2 cellular contexts compared by ENCODE assay signal in the genomic region with DNA sequence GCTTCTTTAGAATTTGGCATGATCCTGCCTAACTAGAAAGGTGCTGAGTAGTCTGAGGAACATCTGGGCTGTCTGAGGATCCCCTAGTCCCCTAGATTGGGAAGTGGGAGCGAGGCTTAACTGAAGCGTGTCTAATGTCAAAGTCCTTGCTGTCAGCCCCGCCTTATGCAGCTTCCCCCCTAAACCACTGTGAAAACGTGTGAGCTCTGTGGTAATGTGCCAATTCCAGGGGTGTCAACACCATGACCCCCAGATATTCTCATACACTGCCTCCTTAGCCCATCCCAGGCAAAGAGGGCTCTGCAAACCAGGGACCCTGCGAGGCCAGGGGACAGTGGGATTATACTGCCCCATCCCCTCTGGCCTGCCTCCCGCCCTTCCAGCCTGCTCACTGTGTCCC. TPM values are rescaled to one million over a fixed set of nuclear protein-coding genes. Genes with fewer than 3 reads are reported as not detected.
"Had no signal": no experiment of that assay in that cellular context is flagged by ENCODE, and none has a peak within 500 bp of the region (broad histone marks: within the 10 kb centered on the region; RNA-seq: fewer than 3 reads in every experiment).

No MANE protein-coding gene starts in this region.

RNA-seq across cellular contexts. Expression of a gene that starts 21.1 kb away (rescaled TPM):
- total RNA-seq: G401, GM12878 had no signal
